In the genomic region with DNA sequence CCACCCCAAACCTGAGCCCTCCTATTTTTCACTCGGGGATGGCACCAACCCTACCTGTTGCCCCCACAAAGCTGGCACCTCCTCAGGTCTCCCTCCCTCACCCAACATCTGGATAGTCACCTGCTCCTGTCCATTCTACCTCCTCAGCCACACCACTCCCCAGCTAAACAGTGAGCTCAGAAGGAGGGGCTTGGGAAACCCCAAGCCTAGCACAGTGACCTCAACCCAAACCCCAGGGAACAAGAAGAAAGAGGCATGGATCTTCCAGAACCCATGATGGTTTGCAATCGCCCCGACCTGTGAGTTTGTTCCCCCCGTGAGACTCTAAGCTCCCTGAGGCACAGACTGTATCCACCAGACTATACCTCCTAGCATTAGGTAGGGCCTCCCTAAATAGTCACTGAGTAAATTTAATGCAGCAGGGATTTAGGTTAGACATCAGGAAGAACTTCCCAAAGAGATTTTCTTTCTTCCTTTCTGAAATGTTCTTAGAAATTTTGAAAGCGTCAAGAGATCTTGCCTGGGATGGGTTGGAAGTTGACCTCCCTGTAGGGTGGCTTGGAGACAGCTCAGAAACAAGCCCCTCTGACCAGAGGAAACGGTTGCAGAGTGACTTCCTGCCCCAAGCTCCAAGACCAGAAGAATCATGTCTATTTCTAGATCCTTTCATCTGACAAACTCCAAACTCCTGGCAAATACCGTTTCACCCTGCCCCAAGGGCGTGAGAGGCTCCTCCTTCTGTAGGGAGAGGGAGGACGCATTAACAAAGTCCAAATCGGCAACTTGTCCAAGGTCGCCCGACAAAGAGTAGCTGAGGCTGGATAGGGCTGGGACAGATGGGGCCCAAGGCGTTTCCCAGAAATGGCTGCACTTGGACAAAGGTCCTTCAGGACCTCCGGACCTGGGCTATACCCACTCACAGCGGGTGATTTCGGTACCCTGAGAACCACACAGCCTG, we compare ENCODE assay signal across 28 cellular contexts. TPM values are rescaled to one million over a fixed set of nuclear protein-coding genes. Genes with fewer than 3 reads are reported as not detected.
DNase-seq lines count a peak whose midpoint lies in the region; ATAC-seq and TF ChIP-seq lines count a peak whose summit lies in the region.
"Had no signal": no experiment of that assay in that cellular context is flagged by ENCODE, and none has a peak within 500 bp of the region (broad histone marks: within the 10 kb centered on the region; RNA-seq: fewer than 3 reads in every experiment).

No MANE protein-coding gene starts in this region.

- H3K9me3 Mint-ChIP-seq in glutamatergic neuron (ENCODE audit: unreplicated experiment) = peaks cover 12% of the 10 kb centered on the region
- H3K9me3 Mint-ChIP-seq: activated CD4-positive, alpha-beta T cell treated with anti-CD3 and anti-CD28 coated beads, Interleukin-2, amount 10 ng/mL, durations not matched to agents 7 days and 5 days; activated naive CD4-positive, alpha-beta T cell treated with anti-CD3 and anti-CD28 coated beads for 36 hours; activated T-cell treated with anti-CD3 and anti-CD28 coated beads, Interleukin-2, amount 50 U/mL, for 72 hours; memory B cell had no signal

- TF ChIP-seq POLR2A in testis (IDR thresholded peaks at IDR 0.05) = no peak

- CTCF ChIA-PET in RWPE1 (lab: Yijun Ruan, JAX) = interaction anchor here (0.5 to 2.7 kb wide), 7 partner anchors 8 to 234 kb away, joined by 3 to 8 read pairs (median 4); no protein-coding TSS in a partner anchor

- TF ChIP-seq CTCF in RWPE1 (conservative IDR thresholded peaks at IDR 0.05; ENCODE audit: low read depth) = no peak
- TF ChIP-seq CTCF in glutamatergic neuron (IDR thresholded peaks at IDR 0.05; ENCODE audit: partially characterized antibody, unreplicated experiment) = no peak
- no peak for TF ChIP-seq CTCF in testis (IDR thresholded peaks at IDR 0.05)

- H3K36me3 ChIP-seq in testis (ENCODE audit: low read depth, missing control alignments) = no peaks in the 10 kb centered on the region
- H3K36me3 ChIP-seq: heart right ventricle, transverse colon had no signal

- H3K27ac ChIP-seq in RWPE1 (peak overlapping the region; percentile 86), testis (peak overlapping the region; percentile 39 to 80)
- H3K27ac ChIP-seq: foreskin keratinocyte, heart right ventricle had no signal

- peak overlapping the region; percentile 52 for H3K4me3 Mint-ChIP-seq in glutamatergic neuron (ENCODE audit: unreplicated experiment)
- H3K4me3 Mint-ChIP-seq: activated CD4-positive, alpha-beta T cell treated with anti-CD3 and anti-CD28 coated beads, Interleukin-2, amount 10 ng/mL, durations not matched to agents 7 days and 5 days; activated naive CD4-positive, alpha-beta T cell treated with anti-CD3 and anti-CD28 coated beads for 36 hours; activated T-cell treated with anti-CD3 and anti-CD28 coated beads, Interleukin-2, amount 50 U/mL, for 72 hours; memory B cell had no signal

- intact Hi-C loops in testis (cut with DNase I; ENCODE audit: low total_unique reads) = loop anchor here (10.0 kb wide), 1 partner anchor 70 kb away; no protein-coding TSS in a partner anchor

- no peaks in the 10 kb centered on the region for H3K9me3 ChIP-seq in testis
- H3K9me3 ChIP-seq: heart right ventricle, transverse colon had no signal

- no peak overlapping the region for H3K4me3 ChIP-seq in testis
- H3K4me3 ChIP-seq: heart right ventricle, transverse colon had no signal

- DNase-seq in ELF-1 (ENCODE audit: low read depth, low spot score) = peak; percentile 60
- DNase-seq in RWPE1 (ENCODE audit: low spot score) = peak; percentile 59
- DNase-seq in glutamatergic neuron = no peak
- peak; percentile 80 for DNase-seq in testis
- DNase-seq: activated CD4-positive, alpha-beta T cell treated with anti-CD3 and anti-CD28 coated beads, Interleukin-2, amount 10 ng/mL, durations not matched to agents 7 days and 5 days; activated naive CD4-positive, alpha-beta T cell treated with anti-CD3 and anti-CD28 coated beads for 36 hours; activated T-cell treated with anti-CD3 and anti-CD28 coated beads, Interleukin-2, amount 50 U/mL, for 72 hours; Calu3; effector CD8-positive, alpha-beta T cell; heart right ventricle; KG1; left cardiac atrium; NCI-H1436; NCI-H2081 treated with DMSO at 0.1 percent for 48 hours; NCI-H226; NCI-H748 treated with DMSO at 0.1 percent for 48 hours; stimulated activated CD4-positive, alpha-beta T cell treated with anti-CD3 and anti-CD28 coated beads, Interleukin-2, amount 100 ng/mL, for 48 hours; T1000; transverse colon had no signal

- no peak overlapping the region for H3K27ac Mint-ChIP-seq in glutamatergic neuron (ENCODE audit: unreplicated experiment)
- H3K27ac Mint-ChIP-seq: activated CD4-positive, alpha-beta T cell treated with anti-CD3 and anti-CD28 coated beads, Interleukin-2, amount 10 ng/mL, durations not matched to agents 7 days and 5 days; activated naive CD4-positive, alpha-beta T cell treated with anti-CD3 and anti-CD28 coated beads for 36 hours; activated T-cell treated with anti-CD3 and anti-CD28 coated beads, Interleukin-2, amount 50 U/mL, for 72 hours; memory B cell had no signal

- H3K4me1 ChIP-seq in testis = peaks cover 57% of the 10 kb centered on the region

- 43 to 63% methylated on average over 16 of the region's 16 CpGs for WGBS in testis, 2 donors

- ATAC-seq in GM21528 (IDR thresholded peaks at IDR 0.05; ENCODE audit: low FRiP score, unreplicated experiment) (no peak), GM18907 (IDR thresholded peaks at IDR 0.05; ENCODE audit: unreplicated experiment) (no peak), GM19395 (IDR thresholded peaks at IDR 0.05; ENCODE audit: unreplicated experiment) (no peak)
- ATAC-seq: activated T-cell treated with anti-CD3 and anti-CD28 coated beads, Interleukin-2, amount 50 U/mL, for 72 hours; esophagus mucosa; foreskin keratinocyte; heart right ventricle; left cardiac atrium; right cardiac atrium had no signal

- no peaks in the 10 kb centered on the region for H3K36me3 Mint-ChIP-seq in glutamatergic neuron (ENCODE audit: unreplicated experiment)
- H3K36me3 Mint-ChIP-seq: brain, memory B cell had no signal

- peaks cover 17% of the 10 kb centered on the region for H3K27me3 Mint-ChIP-seq in glutamatergic neuron (ENCODE audit: unreplicated experiment)

- POLR2A ChIA-PET in RWPE1 (lab: Yijun Ruan, JAX; ENCODE audit: low non-redundant PET) = interaction anchor here (0.6 kb wide), 1 partner anchor 96 kb away, joined by 3 read pairs; no protein-coding TSS in a partner anchor

- peaks cover 24% of the 10 kb centered on the region for H3K4me1 Mint-ChIP-seq in glutamatergic neuron (ENCODE audit: low read depth, unreplicated experiment)

- no peaks in the 10 kb centered on the region for H3K27me3 ChIP-seq in testis

RNA-seq across cellular contexts. Expression of a gene that starts 4.1 kb away (rescaled TPM):
- total RNA-seq in glutamatergic neuron (ENCODE audit: unreplicated experiment) (not detected), testis (10 to 100 TPM; 29.1 to 33.5 TPM)
- polyA plus RNA-seq in testis (ENCODE audit: insufficient read depth, low read depth, low replicate concordance) = 20.8 TPM
- total RNA-seq: activated CD4-positive, alpha-beta T cell treated with anti-CD3 and anti-CD28 coated beads, Interleukin-2, amount 10 ng/mL, durations not matched to agents 7 days and 5 days; activated naive CD4-positive, alpha-beta T cell treated with anti-CD3 and anti-CD28 coated beads for 36 hours; activated T-cell treated with anti-CD3 and anti-CD28 coated beads, Interleukin-2, amount 50 U/mL, for 72 hours had no signal

RNA-seq across cellular contexts. Expression of a gene that starts 38.4 kb away (rescaled TPM):
- not detected for total RNA-seq in glutamatergic neuron (ENCODE audit: unreplicated experiment)
- total RNA-seq in testis = under 1 TPM in 1 of 2 donors, not detected in 1; 0.24 TPM
- not detected for polyA plus RNA-seq in testis (ENCODE audit: insufficient read depth, low read depth, low replicate concordance)
- total RNA-seq: activated CD4-positive, alpha-beta T cell treated with anti-CD3 and anti-CD28 coated beads, Interleukin-2, amount 10 ng/mL, durations not matched to agents 7 days and 5 days; activated naive CD4-positive, alpha-beta T cell treated with anti-CD3 and anti-CD28 coated beads for 36 hours; activated T-cell treated with anti-CD3 and anti-CD28 coated beads, Interleukin-2, amount 50 U/mL, for 72 hours; Calu3; esophagus mucosa; foreskin keratinocyte; heart right ventricle; HT1080; left cardiac atrium; right cardiac atrium; transverse colon had no signal
- polyA plus RNA-seq: foreskin keratinocyte had no signal

Comparison
In these comparisons a context has a peak if more than half of its experiments do, and no peak if none do; other contexts are left out.
1. RNA of a gene that starts 4.1 kb away (total RNA-seq): 29.1 to 33.5 TPM in testis; not detected in glutamatergic neuron (single experiment); every median in the first group is over 10 times any median in the second.